13 cellular contexts compared by ENCODE assay signal in the genomic region with DNA sequence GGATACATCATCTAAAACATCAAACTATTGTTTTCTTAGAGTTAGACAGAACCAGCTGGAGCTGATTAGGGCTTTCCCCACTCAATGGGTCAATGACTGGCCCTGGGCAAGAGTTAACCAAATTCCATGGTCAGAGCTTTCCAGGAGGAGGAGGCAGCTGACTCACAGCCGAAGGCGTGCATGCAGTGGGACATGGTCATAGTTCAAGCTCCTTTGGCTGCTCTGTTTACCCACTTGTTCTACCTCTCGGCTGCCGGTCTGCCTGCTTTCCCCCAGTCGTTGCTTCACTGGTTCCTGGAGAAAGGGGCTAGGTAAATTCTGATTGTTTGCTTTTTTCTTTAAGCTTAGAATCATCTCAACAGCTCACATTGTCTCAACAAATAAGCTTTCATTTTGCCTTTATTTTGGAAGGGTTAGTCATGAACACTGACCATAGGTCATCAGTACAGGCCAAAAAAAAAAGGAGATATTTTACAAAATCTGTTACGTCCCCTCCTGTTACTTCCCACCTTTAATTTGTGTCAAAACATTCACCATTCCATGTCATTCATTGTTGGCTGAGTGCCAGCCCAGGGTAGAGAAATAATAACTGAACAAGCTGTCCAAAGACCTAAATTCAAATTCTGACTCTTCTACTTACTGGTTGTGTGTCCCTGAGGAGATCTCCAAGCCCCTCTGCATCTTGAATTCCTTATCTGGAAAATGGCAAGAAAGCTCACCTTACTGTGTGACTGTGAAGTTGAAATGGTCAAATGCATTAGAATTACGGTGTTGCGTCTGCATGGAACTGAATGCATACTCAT. TPM values are rescaled to one million over a fixed set of nuclear protein-coding genes. Genes with fewer than 3 reads are reported as not detected.
DNase-seq lines count a peak whose midpoint lies in the region; ATAC-seq, FAIRE-seq and TF ChIP-seq lines count a peak whose summit lies in the region.
"Had no signal": no experiment of that assay in that cellular context is flagged by ENCODE, and none has a peak within 500 bp of the region (broad histone marks: within the 10 kb centered on the region; RNA-seq: fewer than 3 reads in every experiment).

No MANE protein-coding gene starts in this region.

- BruUV-seq in HepG2 (replicated peaks; lab: Mats Ljungman, UMichigan): no TSS peak

- H3K9me3 ChIP-seq in A549 (no peaks in the 10 kb centered on the region), HepG2 (ENCODE audit: low read length) (no peaks in the 10 kb centered on the region)
- H3K9me3 ChIP-seq in CD4-positive, alpha-beta T cell (ENCODE audit: control insufficient read depth, low read length): no peaks in the 10 kb centered on the region
- H3K9me3 ChIP-seq: BE2C, thoracic aorta had no signal

- peaks cover 9% of the 10 kb centered on the region for H3K27me3 Mint-ChIP-seq in CD4-positive, alpha-beta T cell

- 30% methylated on average over 8 of the region's 8 CpGs for WGBS in A549 (ENCODE audit: missing lambda C conversion rate)
- 26% methylated on average over 8 of the region's 8 CpGs for WGBS in HepG2 (ENCODE audit: low lambda C conversion rate)

- TF ChIP-seq EP300 in A549 (IDR thresholded peaks at IDR 0.05) (no peak), HepG2 (IDR thresholded peaks at IDR 0.05; ENCODE audit: low read depth in 2 of 2, low read length in 2 of 2) (peak in 1 of 2 experiments; percentile 84; a peak in 2 of 4 replicates), HepG2 (CRISPR knock-in tag; IDR thresholded peaks at IDR 0.05; ENCODE audit: borderline replicate concordance) (peak; percentile 61; the same call in 1 of the 2 replicates)

- H3K9ac ChIP-seq in HepG2 (ENCODE audit: insufficient read depth, low read depth, low read length): no peak overlapping the region

- TF ChIP-seq CTCF in A549 (IDR thresholded peaks at IDR 0.05) (no peak), HepG2 (CRISPR knock-in tag; IDR thresholded peaks at IDR 0.05) (no peak), D721Med (IDR thresholded peaks at IDR 0.05; ENCODE audit: insufficient read depth, missing control alignments) (no peak)
- TF ChIP-seq CTCF in CD4-positive, alpha-beta T cell (IDR thresholded peaks at IDR 0.05): no peak

- TF ChIP-seq POLR2A in A549 (IDR thresholded peaks at IDR 0.05; ENCODE audit: low read length): no peak
- TF ChIP-seq POLR2A in HepG2 (IDR thresholded peaks at IDR 0.05; ENCODE audit: insufficient read depth in 1 of 2, low read depth in 2 of 2, low read length in 2 of 2): no peak

- H3K4me1 ChIP-seq in A549 (peaks cover 22% of the 10 kb centered on the region), HepG2 (ENCODE audit: insufficient read depth, low read length) (peaks cover 42% of the 10 kb centered on the region)

- H3K4me3 ChIP-seq in A549 (no peak overlapping the region), HepG2 (replicated peaks in 1 of 3; ENCODE audit: insufficient read depth in 1 of 3, low read depth in 2 of 3, low read length in 3 of 3) (0 out of 6 replicates have a peak overlapping the region, but pooled peaks of 1 of the 3 experiments have one; percentile 1)
- H3K4me3 ChIP-seq: thoracic aorta had no signal

- ATAC-seq in A549 (peak; percentile 78 to 89; a peak in 5 of 6 replicates), HepG2 (peak; percentile 100)
- ATAC-seq in CD4-positive, alpha-beta T cell (ENCODE audit: poor library complexity): no peak

- H3K4me2 ChIP-seq in A549: peak overlapping the region; percentile 68
- H3K4me2 ChIP-seq in HepG2 (ENCODE audit: low read depth, low read length): peak overlapping the region; percentile 43

- no peak overlapping the region for H3K4me3 Mint-ChIP-seq in CD4-positive, alpha-beta T cell

- peaks cover 20% of the 10 kb centered on the region for H3K4me1 Mint-ChIP-seq in CD4-positive, alpha-beta T cell (ENCODE audit: low read depth)

- no peaks in the 10 kb centered on the region for H3K27me3 ChIP-seq in HepG2 (ENCODE audit: control insufficient read depth in 1 of 2, insufficient read depth in 2 of 2, low read length in 2 of 2)
- H3K27me3 ChIP-seq in CD4-positive, alpha-beta T cell (ENCODE audit: control insufficient read depth, insufficient read depth, low read length): no peaks in the 10 kb centered on the region
- H3K27me3 ChIP-seq: BE2C had no signal

- in situ Hi-C loops in HepG2 (cut with HindIII; ENCODE audit: extremely low pct_ligation_motif_present, low pct_unique_long_range_greater_than_20kb): no loop called here

- H3K79me2 ChIP-seq in HepG2 (ENCODE audit: insufficient read depth, low read length): no peaks in the 10 kb centered on the region

- POLR2A ChIA-PET in A549 (lab: Yijun Ruan, JAX) (interaction anchor here (0.7 kb wide), 1 partner anchor 14 kb away, joined by 3 read pairs; no protein-coding TSS in a partner anchor), HepG2 (lab: Yijun Ruan, JAX) (interaction anchor here (0.8 to 2.4 kb wide), 10 partner anchors 12 to 447 kb away, joined by 3 to 18 read pairs (median 4); partner anchors contain the start of genes CD58 and MAB21L3)
- POLR2A ChIA-PET in CD4-positive, alpha-beta T cell (lab: Charles Lee): no interaction called here

- H4K20me1 ChIP-seq in HepG2 (ENCODE audit: insufficient read depth, low read length): no peaks in the 10 kb centered on the region

- intact Hi-C loops in HepG2 (cut with micrococcal nuclease; ENCODE audit: unreplicated experiment): no loop called here
- intact Hi-C loops in CD4-positive, alpha-beta T cell (cut with DNase I, micrococcal nuclease): no loop called here

- DNase-seq in A549 (ENCODE audit: low read depth in 1 of 2, low spot score in 1 of 2) (peak in 1 of 2 experiments; percentile 45), HPDE6-E6E7 (ENCODE audit: extremely low spot score) (peak; percentile 48), brain pericyte (ENCODE audit: low read depth, low spot score) (peak; percentile 67), HepG2 (ENCODE audit: low spot score) (peak; percentile 90), D721Med (ENCODE audit: insufficient read length, low spot score) (no peak), NCI-H1417 (lab: John Stamatoyannopoulos, UW) (no peak), DMS114 treated with DMSO at 0.1 percent for 48 hours (lab: John Stamatoyannopoulos, UW; ENCODE audit: unreplicated experiment) (no peak)
- DNase-seq in CD4-positive, alpha-beta T cell: no peak
- DNase-seq: BE2C; left cardiac atrium; NCI-H1105; stimulated activated CD4-positive, alpha-beta T cell treated with anti-CD3 and anti-CD28 coated beads, Interleukin-1b, Interleukin-23, amount 100 ng/mL, for 48 hours had no signal

- no peak for TF ChIP-seq RAD21 in A549 (conservative IDR thresholded peaks at IDR 0.05 in 1 of 2, IDR thresholded peaks at IDR 0.05 in 1 of 2)
- TF ChIP-seq RAD21 in HepG2 (CRISPR knock-in tag; IDR thresholded peaks at IDR 0.05): no peak

- FAIRE-seq in A549 (lab: Jason Lieb, UNC): no peak
- peak; percentile 95 for FAIRE-seq in HepG2 (lab: Jason Lieb, UNC)
- no peak for FAIRE-seq in D721Med (lab: Jason Lieb, UNC)

- H2AFZ ChIP-seq in HepG2 (ENCODE audit: low read length): no peak overlapping the region

- CTCF ChIA-PET in A549 (lab: Yijun Ruan, JAX) (interaction anchor here (1.5 to 4.2 kb wide), 2 partner anchors 16 to 362 kb away, joined by 9 to 16 read pairs; no protein-coding TSS in a partner anchor), HepG2 (lab: Yijun Ruan, JAX; ENCODE audit: low intra/inter-chr PET ratio, low total read pairs) (no interaction called here)
- CTCF ChIA-PET in CD4-positive, alpha-beta T cell (lab: Charles Lee): interaction anchor here (1.4 kb wide), 1 partner anchor 16 kb away, joined by 3 read pairs; no protein-coding TSS in a partner anchor

- H3K27ac ChIP-seq in A549 (peak overlapping the region; percentile 38 to 56; a peak in 5 of 6 replicates), HepG2 (ENCODE audit: extremely low read length, insufficient read depth, low read length) (peak overlapping the region; percentile 55)
- no peak overlapping the region for H3K27ac ChIP-seq in CD4-positive, alpha-beta T cell (ENCODE audit: low read depth, low read length)
- H3K27ac ChIP-seq: thoracic aorta had no signal

- no peaks in the 10 kb centered on the region for H3K9me3 Mint-ChIP-seq in CD4-positive, alpha-beta T cell

- no peaks in the 10 kb centered on the region for H3K36me3 Mint-ChIP-seq in CD4-positive, alpha-beta T cell (ENCODE audit: low read depth)

- H3K27ac Mint-ChIP-seq in CD4-positive, alpha-beta T cell: no peak overlapping the region

- H3K36me3 ChIP-seq in HepG2 (replicated peaks in 1 of 2; ENCODE audit: control insufficient read depth in 1 of 2, insufficient read depth in 2 of 2, low read length in 2 of 2): no peaks in the 10 kb centered on the region; a peak in 2 of 5 replicates
- H3K36me3 ChIP-seq: BE2C, thoracic aorta had no signal

RNA-seq across cellular contexts. Expression of gene MAB21L3, which starts 12.0 kb away (rescaled TPM):
- polyA plus RNA-seq in A549 (2011; rRNA removed): 0.09 and 0.30 TPM in 2 replicates
- 0.01 TPM in 1 of 2 replicates, not detected in the other for polyA plus RNA-seq in A549 (2012; cell fraction: cytosol; rRNA removed)
- polyA plus RNA-seq in A549 (2012; cell fraction: nucleus; rRNA removed): 0.04 TPM in 1 of 2 replicates, not detected in the other
- polyA plus RNA-seq in A549 (2017; fragmentation: RNase III; extraction: RNeasy Plus Mini Kit Qiagen cat#74134 plus additional on column Dnase treatment): 0.03 TPM in 2 of 3 replicates, not detected in the other
- polyA minus RNA-seq in A549 (2011; rRNA and poly(A)+ RNA removed): 0.21 TPM in 1 of 2 replicates, not detected in the other
- total RNA-seq in HepG2 (2016; rRNA removed; fragmentation: Illumina TruSeq; extraction: Trizol): 0.55 and 0.90 TPM in 2 replicates
- 0.30 TPM in 1 of 2 replicates, not detected in the other for total RNA-seq in HepG2 (2016; cell fraction: cytosol; rRNA removed; fragmentation: Illumina TruSeq; extraction: Trizol; ENCODE audit: low read depth)
- total RNA-seq in HepG2 (2016; cell fraction: insoluble cytoplasmic fraction; rRNA removed; fragmentation: Illumina TruSeq; extraction: Trizol): 0.48 and 0.80 TPM in 2 replicates
- 0.56 and 0.72 TPM in 2 replicates for total RNA-seq in HepG2 (2016; cell fraction: membrane; rRNA removed; fragmentation: Illumina TruSeq; extraction: Trizol)
- 0.47 and 1.2 TPM in 2 replicates for total RNA-seq in HepG2 (2016; cell fraction: nucleus; rRNA removed; fragmentation: Illumina TruSeq; extraction: Trizol)
- 3.7 and 4.1 TPM in 2 replicates for polyA plus RNA-seq in HepG2 (2011; rRNA removed)
- 3.6 and 5.0 TPM in 2 replicates for polyA plus RNA-seq in HepG2 (2011; cell fraction: cytosol; rRNA removed)
- 2.5 and 2.7 TPM in 2 replicates for polyA plus RNA-seq in HepG2 (2011; cell fraction: nucleus; rRNA removed)
- 0.70 and 0.85 TPM in 2 replicates for polyA plus RNA-seq in HepG2 (2012)
- 0.03 TPM in 1 of 2 replicates, not detected in the other for polyA plus RNA-seq in HepG2 (2016; cell fraction: cytosol; fragmentation: Illumina TruSeq; extraction: Trizol; ENCODE audit: low read depth)
- polyA plus RNA-seq in HepG2 (2016; cell fraction: insoluble cytoplasmic fraction; fragmentation: Illumina TruSeq; extraction: Trizol; ENCODE audit: low read depth): 0.56 and 0.79 TPM in 2 replicates
- 0.13 and 0.14 TPM in 2 replicates for polyA plus RNA-seq in HepG2 (2016; cell fraction: membrane; fragmentation: Illumina TruSeq; extraction: Trizol; ENCODE audit: low read depth)
- polyA plus RNA-seq in HepG2 (2016; cell fraction: nucleus; fragmentation: Illumina TruSeq; extraction: Trizol; ENCODE audit: insufficient read depth, low read depth): 0.14 and 0.36 TPM in 2 replicates
- 2.3 and 10.6 TPM in 2 replicates for polyA minus RNA-seq in HepG2 (2011; rRNA and poly(A)+ RNA removed; ENCODE audit: low replicate concordance)
- polyA minus RNA-seq in HepG2 (2011; cell fraction: cytosol; rRNA and poly(A)+ RNA removed): 3.8 and 5.4 TPM in 2 replicates
- polyA minus RNA-seq in HepG2 (2011; cell fraction: nucleus; rRNA and poly(A)+ RNA removed): 9.1 and 14.8 TPM in 2 replicates
- total RNA-seq in CD4-positive, alpha-beta T cell: not detected
- total RNA-seq: thoracic aorta had no signal

Comparison
In these comparisons a context has a peak if more than half of its experiments do, and no peak if none do; other contexts are left out.
1. DNase-seq: peak in HPDE6-E6E7 (single experiment), brain pericyte (single experiment) and HepG2 (single experiment); none in D721Med (single experiment), NCI-H1417 (0 of 3), DMS114 treated with DMSO at 0.1 percent for 48 hours (single experiment) and CD4-positive, alpha-beta T cell (0 of 10).
2. Of the 38 proteins assayed by ChIP-seq in both HepG2 and A549: peak only in HepG2: BHLHE40, CEBPB, EP300, FOSL2, HDAC2, JUNB and 3 more; only in A549: none; in both: none; in neither: 27; mixed calls (peak in some experiments, not most) for 2.